Comparison of ENCODE assay signal across 15 cellular contexts in the genomic region with DNA sequence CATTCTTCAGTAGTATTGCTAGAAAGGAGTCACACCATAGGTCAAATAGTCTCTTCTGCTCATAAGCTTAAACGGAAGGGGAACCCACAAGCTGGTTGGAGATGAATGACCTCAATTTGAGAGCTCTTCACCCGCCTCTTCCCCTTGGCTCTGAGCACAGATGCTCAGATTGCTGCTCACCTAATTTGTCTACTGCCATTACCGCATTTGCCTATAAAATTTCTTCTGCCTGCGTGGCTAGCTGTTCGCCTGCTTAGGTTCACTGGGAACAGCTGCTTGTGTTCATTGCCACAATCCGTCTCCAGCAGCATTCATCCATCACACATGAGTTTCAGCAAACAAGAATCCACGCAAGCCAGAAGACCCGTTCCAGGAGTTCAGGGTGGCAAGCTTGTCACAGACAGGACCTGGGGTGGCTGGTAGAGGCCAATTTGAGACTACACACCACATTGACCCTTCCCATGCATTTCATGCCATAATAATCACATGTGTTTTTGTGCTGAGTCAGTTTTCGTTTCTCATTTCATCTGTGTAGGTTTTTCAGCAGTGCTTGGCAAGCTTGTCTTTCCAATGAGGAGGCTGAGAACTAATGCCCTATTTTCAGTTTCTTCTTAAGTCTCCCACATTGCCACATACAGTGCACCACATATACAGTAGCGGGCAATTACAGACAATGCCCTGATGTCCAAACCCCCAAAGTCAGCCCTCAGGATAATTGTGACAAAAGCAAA. TPM values are rescaled to one million over a fixed set of nuclear protein-coding genes. Genes with fewer than 3 reads are reported as not detected.
DNase-seq lines count a peak whose midpoint lies in the region; ATAC-seq and TF ChIP-seq lines count a peak whose summit lies in the region.
"Had no signal": no experiment of that assay in that cellular context is flagged by ENCODE, and none has a peak within 500 bp of the region (broad histone marks: within the 10 kb centered on the region; RNA-seq: fewer than 3 reads in every experiment).

No MANE protein-coding gene starts in this region.

- no peak overlapping the region for H3K27ac ChIP-seq in CD8-positive, alpha-beta T cell (ENCODE audit: low read depth, low read length)
- H3K27ac ChIP-seq in H9 (ENCODE audit: insufficient read length, low read depth, low read length): no peak overlapping the region

- no peaks in the 10 kb centered on the region for H3K27me3 ChIP-seq in CD8-positive, alpha-beta T cell (ENCODE audit: insufficient read depth, low read length)
- H3K27me3 ChIP-seq in H9 (ENCODE audit: insufficient read depth, low read length): no peaks in the 10 kb centered on the region

- no peaks in the 10 kb centered on the region for H3K4me1 Mint-ChIP-seq in CD8-positive, alpha-beta T cell (ENCODE audit: low read depth)
- peaks cover 6 to 13% of the 10 kb centered on the region in 2 experiments for H3K4me1 Mint-ChIP-seq in H9
- H3K4me1 Mint-ChIP-seq: central memory CD8-positive, alpha-beta T cell had no signal

- CTCF ChIA-PET in CD8-positive, alpha-beta T cell (lab: Charles Lee): interaction anchor here (1.2 kb wide), 1 partner anchor 9 kb away, joined by 3 read pairs; no protein-coding TSS in a partner anchor

- no peaks in the 10 kb centered on the region for H4K20me1 ChIP-seq in H9 (ENCODE audit: control insufficient read depth, insufficient read depth, insufficient read length)

- peaks cover 6% of the 10 kb centered on the region for H3K9me3 Mint-ChIP-seq in CD8-positive, alpha-beta T cell
- peaks cover 15 to 16% of the 10 kb centered on the region in 2 experiments for H3K9me3 Mint-ChIP-seq in H9

- no peak for TF ChIP-seq CTCF in CD8-positive, alpha-beta T cell (IDR thresholded peaks at IDR 0.05)
- TF ChIP-seq CTCF in H9 (conservative IDR thresholded peaks at IDR 0.05): no peak

- no peaks in the 10 kb centered on the region for H3K79me2 ChIP-seq in H9 (ENCODE audit: insufficient read depth, low read length)

- H2BK12ac ChIP-seq in H9 (ENCODE audit: insufficient read length, low read depth, low read length): no peak overlapping the region

- no peaks in the 10 kb centered on the region for H3K36me3 Mint-ChIP-seq in CD8-positive, alpha-beta T cell
- H3K36me3 Mint-ChIP-seq in H9 (ENCODE audit: insufficient read depth in 1 of 3, low read depth in 3 of 3): peaks cover 3 to 12% (median 4%) of the 10 kb centered on the region in 3 experiments

- H3K18ac ChIP-seq in H9 (ENCODE audit: insufficient read length, low read depth, low read length): no peak overlapping the region

- H4K91ac ChIP-seq in H9 (ENCODE audit: insufficient read length, low read depth, low read length): no peak overlapping the region

- intact Hi-C loops in CD8-positive, alpha-beta T cell (cut with DNase I, micrococcal nuclease): no loop called here

- H3K4me2 ChIP-seq in H9 (ENCODE audit: insufficient read depth, insufficient read length, low read length): no peak overlapping the region

- H2BK5ac ChIP-seq in H9 (ENCODE audit: insufficient read length, low read length): no peak overlapping the region

- no peak overlapping the region for H3K4me3 ChIP-seq in CD8-positive, alpha-beta T cell (ENCODE audit: low read depth, low read length)

- no peaks in the 10 kb centered on the region for H3K4me1 ChIP-seq in CD8-positive, alpha-beta T cell (ENCODE audit: insufficient read depth, low read length)
- no peaks in the 10 kb centered on the region for H3K4me1 ChIP-seq in H9 (ENCODE audit: insufficient read depth, low read length)

- no peaks in the 10 kb centered on the region for H3K36me3 ChIP-seq in CD8-positive, alpha-beta T cell (ENCODE audit: insufficient read depth, low read length)

- no peak overlapping the region for H2AFZ ChIP-seq in H9 (ENCODE audit: low read length)

- ATAC-seq in HG02840 (IDR thresholded peaks at IDR 0.05; ENCODE audit: low FRiP score, unreplicated experiment): peak; percentile 75
- ATAC-seq in CD8-positive, alpha-beta T cell: no peak

- H3K14ac ChIP-seq in H9 (ENCODE audit: insufficient read depth, low read length): no peak overlapping the region

- H2BK120ac ChIP-seq in H9 (ENCODE audit: low read depth, low read length, poor library complexity, severe bottlenecking): no peak overlapping the region

- H4K5ac ChIP-seq in H9 (ENCODE audit: insufficient read length, low read depth, low read length): no peak overlapping the region

- no peaks in the 10 kb centered on the region for H3K79me1 ChIP-seq in H9 (ENCODE audit: insufficient read depth, low read depth, low read length, poor library complexity, severe bottlenecking)

- no peak overlapping the region for H3K23ac ChIP-seq in H9 (ENCODE audit: insufficient read length, low read depth, low read length)

- no peak overlapping the region for H2BK20ac ChIP-seq in H9 (ENCODE audit: low read depth, low read length, poor library complexity, severe bottlenecking)

- no peak overlapping the region for H4K8ac ChIP-seq in H9 (replicated peaks; ENCODE audit: insufficient read length, low read depth, low read length)

- no CpG with 5 or more reads among the region's 10 CpGs for WGBS in H9 (ENCODE audit: extremely low coverage, insufficient read length, low lambda C conversion rate)

- no peak overlapping the region for H3K4me3 Mint-ChIP-seq in CD8-positive, alpha-beta T cell
- no peak overlapping the region for H3K4me3 Mint-ChIP-seq in H9
- H3K4me3 Mint-ChIP-seq: central memory CD8-positive, alpha-beta T cell; nephron had no signal

- no peak overlapping the region for H3K9ac ChIP-seq in H9 (ENCODE audit: extremely low read depth, insufficient read length, low read length)

- H3K27ac Mint-ChIP-seq in CD8-positive, alpha-beta T cell: no peak overlapping the region
- H3K27ac Mint-ChIP-seq in H9: peak overlapping the region in 1 of 3 experiments; percentile 7; a peak in 1 of 7 replicates

- no peak overlapping the region for H2AK5ac ChIP-seq in H9 (ENCODE audit: insufficient read length, low read length)

- no peaks in the 10 kb centered on the region for H3K23me2 ChIP-seq in H9 (ENCODE audit: insufficient read length, low read depth, low read length, poor library complexity, severe bottlenecking)

- DNase-seq in EH (ENCODE audit: low read depth): peak; percentile 20
- peak; percentile 81 for DNase-seq in NCI-H2171 (lab: John Stamatoyannopoulos, UW)
- peak; percentile 64 for DNase-seq in fibroblast of peridontal ligament (ENCODE audit: extremely low read depth)
- DNase-seq in T1000 (lab: John Stamatoyannopoulos, UW): no peak
- DNase-seq in LoVo (ENCODE audit: low spot score): no peak
- DNase-seq in CD8-positive, alpha-beta T cell: no peak
- DNase-seq in H9: no peak
- DNase-seq: activated CD4-positive, alpha-beta T cell treated with anti-CD3 and anti-CD28 coated beads, Interleukin-2, amount 50 U/mL, for 48 hours; kidney; NCI-H748 treated with DMSO at 0.1 percent for 48 hours; stimulated activated CD4-positive, alpha-beta T cell treated with anti-CD3 and anti-CD28 coated beads, Interleukin-12 subunit alpha, Interleukin-12 subunit beta, amount 100 ng/mL, for 4 hours; T-helper 1 cell had no signal

- H2BK15ac ChIP-seq in H9 (ENCODE audit: low read depth, low read length): no peak overlapping the region

- no peaks in the 10 kb centered on the region for H3K27me3 Mint-ChIP-seq in CD8-positive, alpha-beta T cell (ENCODE audit: low read depth)
- peaks cover 2% of the 10 kb centered on the region for H3K27me3 Mint-ChIP-seq in H9 (ENCODE audit: low read depth)

- POLR2A ChIA-PET in CD8-positive, alpha-beta T cell (lab: Charles Lee): no interaction called here

- no peak overlapping the region for H3K56ac ChIP-seq in H9 (ENCODE audit: insufficient read length, low read depth, low read length)

- H3T11ph ChIP-seq in H9 (ENCODE audit: low read length): no peak overlapping the region

- no peaks in the 10 kb centered on the region for H3K9me3 ChIP-seq in CD8-positive, alpha-beta T cell (ENCODE audit: low read length)
- no peaks in the 10 kb centered on the region for H3K9me3 ChIP-seq in H9 (ENCODE audit: control insufficient read depth, low read depth, low read length)

- H3K4ac ChIP-seq in H9 (ENCODE audit: low read depth, low read length): no peak overlapping the region

RNA-seq across cellular contexts. Expression of a gene that starts 50.3 kb away (rescaled TPM):
- total RNA-seq in CD8-positive, alpha-beta T cell: not detected
- total RNA-seq in H9 (2021): 0.50 and 0.55 TPM in 2 replicates

Comparison
In these comparisons a context has a peak if more than half of its experiments do, and no peak if none do; other contexts are left out.
1. DNase-seq: peak in EH (single experiment), NCI-H2171 (single experiment) and fibroblast of peridontal ligament (single experiment); none in T1000 (single experiment), LoVo (single experiment), CD8-positive, alpha-beta T cell (0 of 7) and H9 (single experiment).